Comparison of ENCODE assay signal across 14 cellular contexts in the genomic region with DNA sequence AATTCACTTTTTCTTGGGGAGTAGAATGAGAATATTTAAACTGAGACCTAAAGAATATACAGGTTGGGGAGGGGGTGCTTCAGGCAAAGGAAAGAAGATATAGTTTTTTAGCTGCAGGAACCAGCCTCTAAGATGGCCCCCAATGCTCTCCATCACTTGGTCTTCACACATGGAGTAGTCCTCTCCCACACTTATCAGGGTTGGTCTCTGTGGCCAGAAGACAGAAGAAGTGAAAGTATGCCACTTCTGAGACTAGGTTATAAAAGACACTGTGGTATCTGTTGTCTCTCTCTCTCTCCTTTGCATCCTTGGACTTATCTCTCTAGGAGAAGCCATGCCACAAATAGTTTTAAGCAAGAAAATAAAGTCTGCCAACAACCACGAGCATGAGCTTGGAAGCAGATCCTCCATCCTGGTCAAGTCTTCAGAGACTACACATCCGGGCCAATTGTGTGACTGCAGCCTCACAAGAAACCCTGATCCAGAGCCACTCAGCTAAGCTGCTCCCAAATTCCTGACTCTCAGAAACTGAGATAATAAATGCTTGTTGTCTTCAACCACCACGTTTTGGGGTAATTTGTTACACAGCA. TPM values are rescaled to one million over a fixed set of nuclear protein-coding genes. Genes with fewer than 3 reads are reported as not detected.
A peak's percentile ranks its signal among the peaks of the same experiment; 100 is the strongest.
DNase-seq lines count a peak whose midpoint lies in the region; ATAC-seq and TF ChIP-seq lines count a peak whose summit lies in the region.
"Had no signal": no experiment of that assay in that cellular context is flagged by ENCODE, and none has a peak within 500 bp of the region (broad histone marks: within the 10 kb centered on the region; RNA-seq: fewer than 3 reads in every experiment).

No MANE protein-coding gene starts in this region.

- H3K4me3 ChIP-seq in fibroblast of pulmonary artery (replicated peaks; ENCODE audit: low read depth, low read length) (no peak overlapping the region), dorsolateral prefrontal cortex (no peak overlapping the region)
- H3K4me3 ChIP-seq: BLaER1 had no signal

- H3K27ac ChIP-seq in dorsolateral prefrontal cortex, result no peak overlapping the region
- H3K27ac ChIP-seq: BLaER1 had no signal

- TF ChIP-seq CTCF in fibroblast of pulmonary artery (IDR thresholded peaks at IDR 0.05; ENCODE audit: low read length, missing control alignments), result no peak
- TF ChIP-seq CTCF in dorsolateral prefrontal cortex (IDR thresholded peaks at IDR 0.05 in 54 of 56, conservative IDR thresholded peaks at IDR 0.05 in 2 of 56; ENCODE audit: low read depth in 1 of 56, partially characterized antibody in 56 of 56), result no peak

- DNase-seq in fibroblast of pulmonary artery (ENCODE audit: low read depth) (peak; percentile 6), mucosa of gallbladder (ENCODE audit: low spot score) (no peak), dorsolateral prefrontal cortex (no peak), head of caudate nucleus (no peak), kidney tubule cell (ENCODE audit: low spot score) (no peak)
- DNase-seq: activated CD4-positive, CD25-positive, alpha-beta regulatory T cell; activated naive CD4-positive, alpha-beta T cell treated with anti-CD3 and anti-CD28 coated beads, Interleukin-2, amount 10 ng/mL, durations not matched to agents 7 days and 5 days; DMS79 had no signal

- H3K27me3 ChIP-seq in dorsolateral prefrontal cortex, result no peaks in the 10 kb centered on the region
- H3K27me3 ChIP-seq: BLaER1 had no signal

- ATAC-seq in GM18499 (IDR thresholded peaks at IDR 0.05; ENCODE audit: insufficient read depth, unreplicated experiment) (peak; percentile 64), GM21529 (IDR thresholded peaks at IDR 0.05; ENCODE audit: unreplicated experiment) (peak; percentile 71), HG03460 (IDR thresholded peaks at IDR 0.05; ENCODE audit: unreplicated experiment) (peak; percentile 81)
- ATAC-seq: left lobe of liver; natural killer cell treated with Interleukin-12 subunit alpha and Interleukin-12 subunit beta and Interleukin-15 and Interleukin-18, amount 100 ng/mL, for 72 hours had no signal

- intact Hi-C loops in dorsolateral prefrontal cortex (cut with DNase I), result no loop called here
- intact Hi-C loops in head of caudate nucleus (cut with DNase I), result no loop called here

RNA-seq across cellular contexts. Expression of a gene that starts 18.0 kb away (rescaled TPM):
- total RNA-seq in mucosa of gallbladder, result 11.6 TPM
- total RNA-seq in dorsolateral prefrontal cortex, result 10 to 100 TPM; 12.6 to 43.8 (median 22.5) TPM

RNA-seq across cellular contexts. Expression of a gene that starts 18.1 kb away (rescaled TPM):
- total RNA-seq in mucosa of gallbladder (22.6 TPM), dorsolateral prefrontal cortex (10 to 100 TPM in 24 of 120 experiments, 1 to 10 TPM in 96; 4.0 to 15.1 (median 8.3) TPM)
